Comparison of ENCODE assay signal across 28 cellular contexts in the genomic region with DNA sequence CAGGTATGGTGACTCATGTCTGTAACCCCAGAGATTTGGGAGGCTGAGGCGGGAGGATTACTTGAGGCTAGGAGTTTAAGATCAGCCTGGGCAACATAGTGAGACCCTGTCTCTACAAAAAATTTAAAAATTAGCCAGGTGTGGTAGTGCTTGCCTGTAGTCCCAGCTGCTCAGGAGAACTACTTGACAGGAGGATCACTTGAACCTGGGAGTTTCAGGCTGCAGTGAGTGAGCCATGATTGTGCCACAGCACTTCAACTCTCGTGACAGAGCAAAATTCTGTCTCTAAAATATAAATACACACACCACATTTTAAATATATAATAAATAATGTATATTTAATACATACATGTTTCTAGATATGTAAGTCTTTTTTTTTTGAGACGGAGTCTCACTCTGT.
"Had no signal": no experiment of that assay in that cellular context is flagged by ENCODE, and none has a peak within 500 bp of the region (broad histone marks: within the 10 kb centered on the region; RNA-seq: fewer than 3 reads in every experiment).

No MANE protein-coding gene starts in this region.

- ATAC-seq: K562, Right ventricle myocardium inferior, T-cell had no signal

- H3K36me3 ChIP-seq: brain microvascular endothelial cell, cardiac muscle cell had no signal

- H3K36me3 Mint-ChIP-seq: activated naive CD4-positive, alpha-beta T cell treated with anti-CD3 and anti-CD28 coated beads, Interleukin-2, amount 10 ng/mL, durations not matched to agents 7 days and 5 days; activated naive CD8-positive, alpha-beta T cell treated with anti-CD3 and anti-CD28 coated beads for 36 hours had no signal

- H3K4me1 Mint-ChIP-seq: activated naive CD4-positive, alpha-beta T cell treated with anti-CD3 and anti-CD28 coated beads, Interleukin-2, amount 10 ng/mL, durations not matched to agents 7 days and 5 days had no signal

- DNase-seq: activated B cell treated with CpG ODN at 0.5 μM for 24 hours; activated CD4-positive, alpha-beta T cell treated with anti-CD3 and anti-CD28 coated beads for 1 hour; activated CD4-positive, alpha-beta T cell treated with anti-CD3 and anti-CD28 coated beads, Interleukin-2, amount 10 ng/mL, durations not matched to agents 24 days and 14 days; activated CD4-positive, alpha-beta T cell treated with anti-CD3 and anti-CD28 coated beads, Interleukin-2, amount 50 U/mL, for 48 hours; activated gamma-delta T cell treated with Interleukin-2 at 50 U/mL for 16 hours; activated naive CD4-positive, alpha-beta T cell treated with anti-CD3 and anti-CD28 coated beads, Interleukin-2, amount 10 ng/mL, durations not matched to agents 7 days and 5 days; activated naive CD8-positive, alpha-beta T cell treated with anti-CD3 and anti-CD28 coated beads for 36 hours; activated T-cell treated with anti-CD3 and anti-CD28 coated beads for 4 hours; activated T-cell treated with anti-CD3 and anti-CD28 coated beads, Interleukin-2, amount 50 U/mL, for 48 hours; brain microvascular endothelial cell; Karpas-422; MM.1S; NCI-H1105; NCI-H1436; NCI-H1694 treated with DMSO at 0.1 percent for 48 hours; NCI-H2029 treated with DMSO at 0.1 percent for 48 hours; NCI-H446 treated with DMSO at 0.1 percent for 48 hours; NCI-H526 treated with DMSO at 0.1 percent for 48 hours; NCI-H82; RPMI8226; T-cell; T-helper 2 cell; T1000 had no signal

- H3K27me3 ChIP-seq: brain microvascular endothelial cell, cardiac muscle cell had no signal

- H3K27ac ChIP-seq: brain microvascular endothelial cell, cardiac muscle cell, SK-N-MC had no signal

- H3K27me3 Mint-ChIP-seq: activated B cell treated with CpG ODN at 0.5 μM for 24 hours; activated CD4-positive, alpha-beta T cell treated with anti-CD3 and anti-CD28 coated beads, Interleukin-2, amount 10 ng/mL, durations not matched to agents 24 days and 14 days; activated naive CD4-positive, alpha-beta T cell treated with anti-CD3 and anti-CD28 coated beads, Interleukin-2, amount 10 ng/mL, durations not matched to agents 7 days and 5 days; activated naive CD8-positive, alpha-beta T cell treated with anti-CD3 and anti-CD28 coated beads for 36 hours; T-cell had no signal

- H3K27ac Mint-ChIP-seq: activated B cell treated with CpG ODN at 0.5 μM for 24 hours; activated CD4-positive, alpha-beta T cell treated with anti-CD3 and anti-CD28 coated beads, Interleukin-2, amount 10 ng/mL, durations not matched to agents 24 days and 14 days; activated naive CD4-positive, alpha-beta T cell treated with anti-CD3 and anti-CD28 coated beads, Interleukin-2, amount 10 ng/mL, durations not matched to agents 7 days and 5 days; activated naive CD8-positive, alpha-beta T cell treated with anti-CD3 and anti-CD28 coated beads for 36 hours; activated T-helper 2 cell treated with anti-CD3 and anti-CD28 coated beads, Interferon-gamma antibody, Interleukin-2, Interleukin-4, amounts not matched to agents 10 μg/mL and 5 μg/mL and 100 μg/mL, durations not matched to agents 14 hours and 24 hours and 36 hours; T-cell had no signal

- H3K4me3 ChIP-seq: cardiac muscle cell, K562, SK-N-MC had no signal

- H3K4me3 Mint-ChIP-seq: activated B cell treated with CpG ODN at 0.5 μM for 24 hours; activated CD4-positive, alpha-beta T cell treated with anti-CD3 and anti-CD28 coated beads, Interleukin-2, amount 10 ng/mL, durations not matched to agents 24 days and 14 days; activated naive CD4-positive, alpha-beta T cell treated with anti-CD3 and anti-CD28 coated beads, Interleukin-2, amount 10 ng/mL, durations not matched to agents 7 days and 5 days; activated naive CD8-positive, alpha-beta T cell treated with anti-CD3 and anti-CD28 coated beads for 36 hours; T-cell had no signal

- H3K9me3 Mint-ChIP-seq: activated B cell treated with CpG ODN at 0.5 μM for 24 hours; activated CD4-positive, alpha-beta T cell treated with anti-CD3 and anti-CD28 coated beads, Interleukin-2, amount 10 ng/mL, durations not matched to agents 24 days and 14 days; activated naive CD4-positive, alpha-beta T cell treated with anti-CD3 and anti-CD28 coated beads, Interleukin-2, amount 10 ng/mL, durations not matched to agents 7 days and 5 days; activated naive CD8-positive, alpha-beta T cell treated with anti-CD3 and anti-CD28 coated beads for 36 hours; activated T-helper 2 cell treated with anti-CD3 and anti-CD28 coated beads, Interferon-gamma antibody, Interleukin-2, Interleukin-4, amounts not matched to agents 10 μg/mL and 5 μg/mL and 100 μg/mL, durations not matched to agents 14 hours and 24 hours and 36 hours; T-cell had no signal
